In genomic region chr10:122733450-122733849, GRCh38 we compare ENCODE assay signal across 34 cellular contexts. TPM values are rescaled to one million over a fixed set of nuclear protein-coding genes. Genes with fewer than 3 reads are reported as not detected.
"Had no signal": no experiment of that assay in that cellular context is flagged by ENCODE, and none has a peak within 500 bp of the region (broad histone marks: within the 10 kb centered on the region; RNA-seq: fewer than 3 reads in every experiment).

No MANE protein-coding gene starts in this region.

- H3K27ac ChIP-seq: adrenal gland, body of pancreas, cardiac muscle cell, coronary artery, dorsolateral prefrontal cortex, heart right ventricle, left ventricle myocardium inferior, spleen, WERI-Rb-1 had no signal

- H3K4me1 ChIP-seq: adrenal gland, body of pancreas, heart right ventricle, left ventricle myocardium inferior, spleen had no signal

- H3K27me3 ChIP-seq: body of pancreas, cardiac muscle cell had no signal

- FAIRE-seq: urothelium cell line had no signal

- H3K36me3 ChIP-seq: adrenal gland, cardiac muscle cell, heart right ventricle, left ventricle myocardium inferior, spleen, WERI-Rb-1 had no signal

- H3K4me3 ChIP-seq: adrenal gland, body of pancreas, cardiac muscle cell, coronary artery, dorsolateral prefrontal cortex, heart right ventricle, left ventricle myocardium inferior, lung, spleen had no signal

- ATAC-seq: activated CD4-positive, CD25-positive, alpha-beta regulatory T cell treated with anti-CD3 and anti-CD28 coated beads, Interleukin-2, amount 50 U/mL, for 24 hours; body of pancreas; heart right ventricle; right cardiac atrium; T-helper 17 cell had no signal

- H3K9me3 ChIP-seq: adrenal gland, body of pancreas, heart right ventricle, left ventricle myocardium inferior, spleen had no signal

- DNase-seq: activated CD4-positive, alpha-beta T cell treated with anti-CD3 and anti-CD28 coated beads for 48 hours; activated CD4-positive, alpha-beta T cell treated with anti-CD3 and anti-CD28 coated beads, Interleukin-2, amount 50 U/mL, for 48 hours; activated CD8-positive, alpha-beta memory T cell treated with anti-CD3 and anti-CD28 coated beads for 24 hours; activated effector memory CD4-positive, alpha-beta T cell treated with anti-CD3 and anti-CD28 coated beads, Interleukin-2, amount 50 U/mL, for 16 hours; activated naive CD4-positive, alpha-beta T cell treated with anti-CD3 and anti-CD28 coated beads for 36 hours; activated naive CD8-positive, alpha-beta T cell treated with anti-CD3 and anti-CD28 coated beads for 36 hours; adrenal gland; aorta; body of pancreas; dorsolateral prefrontal cortex; effector memory CD4-positive, alpha-beta T cell; foreskin fibroblast; heart right ventricle; left ventricle myocardium inferior; posterior cingulate gyrus; right cardiac atrium; spleen; stimulated activated naive CD4-positive, alpha-beta T cell treated with Interleukin-2 at 50 U/mL for 16 hours; T-helper 17 cell; T1000; trophoblast cell; WERI-Rb-1 had no signal

RNA-seq across cellular contexts. Expression of gene C10orf120, which starts 33.8 kb away (rescaled TPM):
- total RNA-seq: activated naive CD4-positive, alpha-beta T cell treated with anti-CD3 and anti-CD28 coated beads for 36 hours; activated naive CD8-positive, alpha-beta T cell treated with anti-CD3 and anti-CD28 coated beads for 36 hours; adrenal gland; aorta; body of pancreas; cardiac muscle cell; cerebellum; dorsolateral prefrontal cortex; glomerular endothelial cell; heart right ventricle; left ventricle myocardium inferior; lung; mesenteric fat pad; mucosa of gallbladder; osteoblast; right cardiac atrium; spleen; T-helper 17 cell; temporal lobe had no signal
- polyA plus RNA-seq: adrenal gland, aorta, cardiac muscle cell, esophagus, heart right ventricle, lung, right cardiac atrium, spleen had no signal
